ENCODE assay signal across 2 cellular contexts in the genomic region with DNA sequence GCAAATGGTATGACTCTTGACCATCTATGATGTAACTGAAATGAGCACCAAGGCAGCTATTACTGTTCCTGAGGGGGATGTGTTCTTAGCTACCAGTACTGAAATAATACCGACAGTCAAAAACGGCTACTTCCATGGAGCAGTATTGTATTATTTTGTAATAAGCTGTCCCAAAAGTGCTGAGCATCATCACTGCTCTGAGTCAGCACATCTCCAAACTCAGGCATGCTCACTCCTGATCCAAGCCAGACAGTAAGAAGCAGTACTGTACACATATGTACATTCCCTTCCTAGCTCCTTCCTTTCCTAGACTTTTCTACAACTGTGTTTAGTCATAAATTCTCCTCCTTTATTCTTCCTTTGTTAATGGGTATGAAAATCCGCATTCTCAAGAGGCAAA.
TF ChIP-seq lines count a peak whose summit lies in the region.

No MANE protein-coding gene starts in this region.

TF ChIP-seq in SK-N-SH treated with all-trans-retinoic acid at 6 μM for 48 hours, 23 proteins besides CTCF, POLR2A, EP300 and RAD21:
- TF ChIP-seq, protein P1, sequence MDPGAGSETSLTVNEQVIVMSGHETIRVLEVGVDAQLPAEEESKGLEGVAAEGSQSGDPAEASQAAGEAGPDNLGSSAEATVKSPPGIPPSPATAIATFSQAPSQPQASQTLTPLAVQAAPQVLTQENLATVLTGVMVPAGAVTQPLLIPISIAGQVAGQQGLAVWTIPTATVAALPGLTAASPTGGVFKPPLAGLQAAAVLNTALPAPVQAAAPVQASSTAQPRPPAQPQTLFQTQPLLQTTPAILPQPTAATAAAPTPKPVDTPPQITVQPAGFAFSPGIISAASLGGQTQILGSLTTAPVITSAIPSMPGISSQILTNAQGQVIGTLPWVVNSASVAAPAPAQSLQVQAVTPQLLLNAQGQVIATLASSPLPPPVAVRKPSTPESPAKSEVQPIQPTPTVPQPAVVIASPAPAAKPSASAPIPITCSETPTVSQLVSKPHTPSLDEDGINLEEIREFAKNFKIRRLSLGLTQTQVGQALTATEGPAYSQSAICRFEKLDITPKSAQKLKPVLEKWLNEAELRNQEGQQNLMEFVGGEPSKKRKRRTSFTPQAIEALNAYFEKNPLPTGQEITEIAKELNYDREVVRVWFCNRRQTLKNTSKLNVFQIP (CRISPR knock-in tag; IDR thresholded peaks at IDR 0.05; ENCODE audit: borderline replicate concordance, low read depth) = no peak

TF ChIP-seq in SK-N-SH, 30 proteins besides CTCF, POLR2A, EP300 and RAD21 (continued from another document):
- TF ChIP-seq, protein P2, sequence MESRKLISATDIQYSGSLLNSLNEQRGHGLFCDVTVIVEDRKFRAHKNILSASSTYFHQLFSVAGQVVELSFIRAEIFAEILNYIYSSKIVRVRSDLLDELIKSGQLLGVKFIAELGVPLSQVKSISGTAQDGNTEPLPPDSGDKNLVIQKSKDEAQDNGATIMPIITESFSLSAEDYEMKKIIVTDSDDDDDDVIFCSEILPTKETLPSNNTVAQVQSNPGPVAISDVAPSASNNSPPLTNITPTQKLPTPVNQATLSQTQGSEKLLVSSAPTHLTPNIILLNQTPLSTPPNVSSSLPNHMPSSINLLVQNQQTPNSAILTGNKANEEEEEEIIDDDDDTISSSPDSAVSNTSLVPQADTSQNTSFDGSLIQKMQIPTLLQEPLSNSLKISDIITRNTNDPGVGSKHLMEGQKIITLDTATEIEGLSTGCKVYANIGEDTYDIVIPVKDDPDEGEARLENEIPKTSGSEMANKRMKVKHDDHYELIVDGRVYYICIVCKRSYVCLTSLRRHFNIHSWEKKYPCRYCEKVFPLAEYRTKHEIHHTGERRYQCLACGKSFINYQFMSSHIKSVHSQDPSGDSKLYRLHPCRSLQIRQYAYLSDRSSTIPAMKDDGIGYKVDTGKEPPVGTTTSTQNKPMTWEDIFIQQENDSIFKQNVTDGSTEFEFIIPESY (IDR thresholded peaks at IDR 0.05; ENCODE audit: borderline replicate concordance, low read depth) = no peak
- TF ChIP-seq, protein P3, sequence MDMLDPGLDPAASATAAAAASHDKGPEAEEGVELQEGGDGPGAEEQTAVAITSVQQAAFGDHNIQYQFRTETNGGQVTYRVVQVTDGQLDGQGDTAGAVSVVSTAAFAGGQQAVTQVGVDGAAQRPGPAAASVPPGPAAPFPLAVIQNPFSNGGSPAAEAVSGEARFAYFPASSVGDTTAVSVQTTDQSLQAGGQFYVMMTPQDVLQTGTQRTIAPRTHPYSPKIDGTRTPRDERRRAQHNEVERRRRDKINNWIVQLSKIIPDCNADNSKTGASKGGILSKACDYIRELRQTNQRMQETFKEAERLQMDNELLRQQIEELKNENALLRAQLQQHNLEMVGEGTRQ (IDR thresholded peaks at IDR 0.05; ENCODE audit: borderline replicate concordance, low read depth, low read length) = no peak
- TF ChIP-seq CHD2 (IDR thresholded peaks at IDR 0.05; ENCODE audit: low read length, partially characterized antibody) (no peak), SMC3 (IDR thresholded peaks at IDR 0.05; ENCODE audit: low read depth, low read length) (no peak)
